Comparison of ENCODE assay signal across 6 cellular contexts in genomic region chr17:81831957-81832607, GRCh38. TPM values are rescaled to one million over a fixed set of nuclear protein-coding genes. Genes with fewer than 3 reads are reported as not detected.
DNase-seq lines count a peak whose midpoint lies in the region; ATAC-seq, FAIRE-seq and TF ChIP-seq lines count a peak whose summit lies in the region.

No MANE protein-coding gene starts in this region.

- no peaks in the 10 kb centered on the region for H3K27me3 ChIP-seq in BJ (ENCODE audit: control insufficient read depth, insufficient read depth, low read length)
- no peaks in the 10 kb centered on the region for H3K27me3 ChIP-seq in iPS DF 6.9 (ENCODE audit: control insufficient read depth, insufficient read depth, low read length)

- H3K4me3 ChIP-seq in BJ (ENCODE audit: low read depth, low read length) (peak overlapping the region; percentile 83), iPS DF 6.9 (ENCODE audit: low read length) (peak overlapping the region; percentile 88)

- H3K36me3 ChIP-seq in BJ (ENCODE audit: control insufficient read depth, insufficient read depth, low read length) (no peaks in the 10 kb centered on the region), iPS DF 6.9 (ENCODE audit: control insufficient read depth, insufficient read depth, low read length) (no peaks in the 10 kb centered on the region)

- peak overlapping the region; percentile 84 for H3K4me3 Mint-ChIP-seq in activated CD8-positive, alpha-beta memory T cell treated with anti-CD3 and anti-CD28 coated beads, Interleukin-2, amount 10 ng/mL, durations not matched to agents 7 days and 5 days
- peak overlapping the region; percentile 91 for H3K4me3 Mint-ChIP-seq in stimulated activated naive CD8-positive, alpha-beta T cell treated with anti-CD3 and anti-CD28 coated beads, Interleukin-15, Interleukin-2, amounts not matched to agents 100 ng/mL and 50 ng/mL, for 24 hours

- DNase-seq in BJ (ENCODE audit: low read depth) (no peak), HTR-8/SVneo (ENCODE audit: insufficient read length, low spot score) (peak; percentile 21), iPS DF 6.9 (ENCODE audit: low read depth, low spot score) (no peak), left lobe of liver (ENCODE audit: low spot score) (no peak)
- peak; percentile 78 for DNase-seq in activated CD8-positive, alpha-beta memory T cell treated with anti-CD3 and anti-CD28 coated beads, Interleukin-2, amount 10 ng/mL, durations not matched to agents 7 days and 5 days

- no peaks in the 10 kb centered on the region for H3K27me3 Mint-ChIP-seq in activated CD8-positive, alpha-beta memory T cell treated with anti-CD3 and anti-CD28 coated beads, Interleukin-2, amount 10 ng/mL, durations not matched to agents 7 days and 5 days
- H3K27me3 Mint-ChIP-seq in stimulated activated naive CD8-positive, alpha-beta T cell treated with anti-CD3 and anti-CD28 coated beads, Interleukin-15, Interleukin-2, amounts not matched to agents 100 ng/mL and 50 ng/mL, for 24 hours, result no peaks in the 10 kb centered on the region

- H3K27ac ChIP-seq in iPS DF 6.9 (ENCODE audit: low read length), result no peak overlapping the region

- H3K36me3 Mint-ChIP-seq in activated CD8-positive, alpha-beta memory T cell treated with anti-CD3 and anti-CD28 coated beads, Interleukin-2, amount 10 ng/mL, durations not matched to agents 7 days and 5 days, result no peaks in the 10 kb centered on the region
- no peaks in the 10 kb centered on the region for H3K36me3 Mint-ChIP-seq in stimulated activated naive CD8-positive, alpha-beta T cell treated with anti-CD3 and anti-CD28 coated beads, Interleukin-15, Interleukin-2, amounts not matched to agents 100 ng/mL and 50 ng/mL, for 24 hours (ENCODE audit: low read depth)

- peaks cover 22% of the 10 kb centered on the region for H3K4me1 Mint-ChIP-seq in activated CD8-positive, alpha-beta memory T cell treated with anti-CD3 and anti-CD28 coated beads, Interleukin-2, amount 10 ng/mL, durations not matched to agents 7 days and 5 days
- peaks cover 27% of the 10 kb centered on the region for H3K4me1 Mint-ChIP-seq in stimulated activated naive CD8-positive, alpha-beta T cell treated with anti-CD3 and anti-CD28 coated beads, Interleukin-15, Interleukin-2, amounts not matched to agents 100 ng/mL and 50 ng/mL, for 24 hours (ENCODE audit: low read depth)

- H3K9me3 ChIP-seq in iPS DF 6.9 (ENCODE audit: control insufficient read depth, insufficient read depth, low read length), result no peaks in the 10 kb centered on the region

- no peak for FAIRE-seq in HTR-8/SVneo (lab: Jason Lieb, UNC)

- no peaks in the 10 kb centered on the region for H3K9me3 Mint-ChIP-seq in activated CD8-positive, alpha-beta memory T cell treated with anti-CD3 and anti-CD28 coated beads, Interleukin-2, amount 10 ng/mL, durations not matched to agents 7 days and 5 days (ENCODE audit: low read depth)
- no peaks in the 10 kb centered on the region for H3K9me3 Mint-ChIP-seq in stimulated activated naive CD8-positive, alpha-beta T cell treated with anti-CD3 and anti-CD28 coated beads, Interleukin-15, Interleukin-2, amounts not matched to agents 100 ng/mL and 50 ng/mL, for 24 hours

- WGBS in iPS DF 6.9 (ENCODE audit: insufficient coverage, insufficient read length), result no CpG with 5 or more reads among the region's 18 CpGs

- H3K27ac Mint-ChIP-seq in activated CD8-positive, alpha-beta memory T cell treated with anti-CD3 and anti-CD28 coated beads, Interleukin-2, amount 10 ng/mL, durations not matched to agents 7 days and 5 days, result peak overlapping the region; percentile 90
- H3K27ac Mint-ChIP-seq in stimulated activated naive CD8-positive, alpha-beta T cell treated with anti-CD3 and anti-CD28 coated beads, Interleukin-15, Interleukin-2, amounts not matched to agents 100 ng/mL and 50 ng/mL, for 24 hours, result peak overlapping the region; percentile 93

- CTCF ChIA-PET in BJ (lab: Yijun Ruan, JAX), result no interaction called here
- CTCF ChIA-PET in activated CD8-positive, alpha-beta memory T cell treated with anti-CD3 and anti-CD28 coated beads, Interleukin-2, amount 10 ng/mL, durations not matched to agents 7 days and 5 days (lab: Charles Lee), result interaction anchor here (1.3 to 2.2 kb wide), 2 partner anchors 28 to 97 kb away, joined by 5 to 9 read pairs; no protein-coding TSS in a partner anchor

- H3K4me1 ChIP-seq in iPS DF 6.9 (ENCODE audit: control insufficient read depth, insufficient read depth, low read length), result peaks cover 11% of the 10 kb centered on the region

- ATAC-seq in activated CD8-positive, alpha-beta memory T cell treated with anti-CD3 and anti-CD28 coated beads, Interleukin-2, amount 10 ng/mL, durations not matched to agents 7 days and 5 days, result peak; percentile 38
- no peak for ATAC-seq in left lobe of liver

- POLR2A ChIA-PET in BJ (lab: Charles Lee), result no interaction called here

- TF ChIP-seq CTCF in BJ (IDR thresholded peaks at IDR 0.05; ENCODE audit: insufficient read depth, low read depth, low read length), result no peak

RNA-seq across cellular contexts. Expression of gene MCRIP1, which starts 1.0 kb away (rescaled TPM):
- polyA plus RNA-seq in BJ (2011; rRNA removed), result 64.9 and 89.8 TPM in 2 replicates
- polyA minus RNA-seq in BJ (2011; rRNA and poly(A)+ RNA removed), result 21.9 and 26.0 TPM in 2 replicates
- total RNA-seq in activated CD8-positive, alpha-beta memory T cell treated with anti-CD3 and anti-CD28 coated beads, Interleukin-2, amount 10 ng/mL, durations not matched to agents 7 days and 5 days, result 10 to 100 TPM; 49.9 to 50.1 TPM
- 17.9 TPM for total RNA-seq in left lobe of liver

RNA-seq across cellular contexts. Expression of gene PPP1R27, which starts 2.8 kb away (rescaled TPM):
- 0.10 TPM in 1 of 2 replicates, not detected in the other for polyA plus RNA-seq in BJ (2011; rRNA removed)
- not detected in 2 replicates for polyA minus RNA-seq in BJ (2011; rRNA and poly(A)+ RNA removed)
- not detected for total RNA-seq in activated CD8-positive, alpha-beta memory T cell treated with anti-CD3 and anti-CD28 coated beads, Interleukin-2, amount 10 ng/mL, durations not matched to agents 7 days and 5 days
- not detected for total RNA-seq in left lobe of liver

RNA-seq across cellular contexts. Expression of gene GCGR, which starts 28.1 kb away (rescaled TPM):
- polyA plus RNA-seq in BJ (2011; rRNA removed), result not detected in 2 replicates
- not detected in 2 replicates for polyA minus RNA-seq in BJ (2011; rRNA and poly(A)+ RNA removed)
- not detected for total RNA-seq in activated CD8-positive, alpha-beta memory T cell treated with anti-CD3 and anti-CD28 coated beads, Interleukin-2, amount 10 ng/mL, durations not matched to agents 7 days and 5 days
- total RNA-seq in left lobe of liver, result 109 TPM

RNA-seq across cellular contexts. Expression of gene P4HB, which starts 28.3 kb away (rescaled TPM):
- polyA plus RNA-seq in BJ (2011; rRNA removed), result 122 and 175 TPM in 2 replicates
- polyA minus RNA-seq in BJ (2011; rRNA and poly(A)+ RNA removed), result 90.7 and 204 TPM in 2 replicates
- 100 to 1,000 TPM; 333 to 416 TPM for total RNA-seq in activated CD8-positive, alpha-beta memory T cell treated with anti-CD3 and anti-CD28 coated beads, Interleukin-2, amount 10 ng/mL, durations not matched to agents 7 days and 5 days
- 1,392 TPM for total RNA-seq in left lobe of liver

RNA-seq across cellular contexts. Expression of gene ARHGDIA, which starts 39.1 kb away (rescaled TPM):
- polyA plus RNA-seq in BJ (2011; rRNA removed), result 74.8 and 163 TPM in 2 replicates
- 46.3 and 78.2 TPM in 2 replicates for polyA minus RNA-seq in BJ (2011; rRNA and poly(A)+ RNA removed)
- 100 to 1,000 TPM; 693 to 725 TPM for total RNA-seq in activated CD8-positive, alpha-beta memory T cell treated with anti-CD3 and anti-CD28 coated beads, Interleukin-2, amount 10 ng/mL, durations not matched to agents 7 days and 5 days
- total RNA-seq in left lobe of liver, result 109 TPM

Comparison
In these comparisons a context has a peak if more than half of its experiments do, and no peak if none do; other contexts are left out.
1. DNase-seq: peak in HTR-8/SVneo (single experiment) and activated CD8-positive, alpha-beta memory T cell treated with anti-CD3 and anti-CD28 coated beads, Interleukin-2, amount 10 ng/mL, durations not matched to agents 7 days and 5 days (single experiment); none in BJ (single experiment), iPS DF 6.9 (single experiment) and left lobe of liver (single experiment).
2. RNA of gene GCGR, which starts 28.1 kb away (total RNA-seq): 109 TPM in left lobe of liver (single experiment); not detected in activated CD8-positive, alpha-beta memory T cell treated with anti-CD3 and anti-CD28 coated beads, Interleukin-2, amount 10 ng/mL, durations not matched to agents 7 days and 5 days; every median in the first group is over 100 times any median in the second.